1 cellular context compared by ENCODE assay signal in genomic region chr13:31161583-31162150, GRCh38.
TF ChIP-seq lines count a peak whose summit lies in the region.

TSS of gene HSPH1 (minus strand) at chr13:31161904. CDS start at chr13:31161582, 322 bp downstream.

TF ChIP-seq in HepG2, 621 proteins besides CTCF, POLR2A, EP300 and RAD21 (continued from another document and continues in another):
- TF ChIP-seq TERF1 (CRISPR knock-in tag; IDR thresholded peaks at IDR 0.05) (no peak), TARDBP (CRISPR knock-in tag; IDR thresholded peaks at IDR 0.05) (no peak; the same call in 1 of the 2 replicates), ZNF780A (CRISPR knock-in tag; IDR thresholded peaks at IDR 0.05) (no peak), ZNF205 (CRISPR knock-in tag; IDR thresholded peaks at IDR 0.05) (0 out of 2 replicates have a peak, but pooled peaks have one; percentile 20), PBX3 (CRISPR knock-in tag; IDR thresholded peaks at IDR 0.05; ENCODE audit: borderline replicate concordance) (no peak), TP53 (CRISPR knock-in tag; conservative IDR thresholded peaks at IDR 0.05) (no peak), ZHX1 (CRISPR knock-in tag; IDR thresholded peaks at IDR 0.05; ENCODE audit: low read depth) (no peak; the same call in 1 of the 2 replicates), ZIK1 (CRISPR knock-in tag; IDR thresholded peaks at IDR 0.05; ENCODE audit: borderline replicate concordance, low read depth) (0 out of 2 replicates have a peak, but pooled peaks have one; percentile 22), ZNF883 (CRISPR knock-in tag; IDR thresholded peaks at IDR 0.05; ENCODE audit: not compliant biosample characterization) (no peak), ZBTB34 (CRISPR knock-in tag; IDR thresholded peaks at IDR 0.05) (no peak), MZF1 (CRISPR knock-in tag; IDR thresholded peaks at IDR 0.05; ENCODE audit: borderline replicate concordance) (no peak), CBX1 (IDR thresholded peaks at IDR 0.05; ENCODE audit: low read depth) (no peak), ZC3H4 (CRISPR knock-in tag; IDR thresholded peaks at IDR 0.05; ENCODE audit: borderline replicate concordance) (no peak), ATAD3A (CRISPR knock-in tag; IDR thresholded peaks at IDR 0.05) (no peak; the same call in 1 of the 2 replicates), ZBTB42 (CRISPR knock-in tag; IDR thresholded peaks at IDR 0.05) (peak; percentile 83), RXRB (CRISPR knock-in tag; IDR thresholded peaks at IDR 0.05; ENCODE audit: borderline replicate concordance) (0 out of 2 replicates have a peak, but pooled peaks have one; percentile 17), THRA (CRISPR knock-in tag; IDR thresholded peaks at IDR 0.05; ENCODE audit: borderline replicate concordance) (no peak; the same call in 1 of the 2 replicates), ZBTB25 (CRISPR knock-in tag; IDR thresholded peaks at IDR 0.05) (peak; percentile 78), MTA1 (CRISPR knock-in tag; IDR thresholded peaks at IDR 0.05; ENCODE audit: borderline replicate concordance) (no peak), NAIF1 (CRISPR knock-in tag; IDR thresholded peaks at IDR 0.05; ENCODE audit: borderline replicate concordance) (no peak), ZNF530 (CRISPR knock-in tag; IDR thresholded peaks at IDR 0.05; ENCODE audit: low read depth) (no peak), MBNL3 (CRISPR knock-in tag; conservative IDR thresholded peaks at IDR 0.05) (no peak), ZSCAN30 (CRISPR knock-in tag; IDR thresholded peaks at IDR 0.05) (no peak), SCMH1 (CRISPR knock-in tag; IDR thresholded peaks at IDR 0.05; ENCODE audit: borderline replicate concordance) (no peak), ZFAT (CRISPR knock-in tag; conservative IDR thresholded peaks at IDR 0.05) (peak; percentile 72; the same call in 1 of the 2 replicates), SETDB1 (CRISPR knock-in tag; IDR thresholded peaks at IDR 0.05; ENCODE audit: borderline replicate concordance) (no peak), PRDM15 (CRISPR knock-in tag; IDR thresholded peaks at IDR 0.05) (no peak), REPIN1 (CRISPR knock-in tag; IDR thresholded peaks at IDR 0.05; ENCODE audit: borderline replicate concordance, low read depth) (peak; percentile 31; the same call in 1 of the 2 replicates), AFF4 (CRISPR knock-in tag; IDR thresholded peaks at IDR 0.05) (no peak), ZNF317 (CRISPR knock-in tag; IDR thresholded peaks at IDR 0.05) (0 out of 2 replicates have a peak, but pooled peaks have one; percentile 7), TEAD3 (CRISPR knock-in tag; optimal IDR thresholded peaks at IDR 0.05; ENCODE audit: borderline replicate concordance) (no peak), HIC2 (CRISPR knock-in tag; IDR thresholded peaks at IDR 0.05; ENCODE audit: low read depth) (no peak), HHEX (CRISPR knock-in tag; IDR thresholded peaks at IDR 0.05) (no peak), LCORL (IDR thresholded peaks at IDR 0.05) (no peak), LCORL (CRISPR knock-in tag; IDR thresholded peaks at IDR 0.05) (no peak), RFX3 (CRISPR knock-in tag; IDR thresholded peaks at IDR 0.05) (peak; percentile 97), ZNF704 (CRISPR knock-in tag; IDR thresholded peaks at IDR 0.05; ENCODE audit: borderline replicate concordance) (0 out of 2 replicates have a peak, but pooled peaks have one; percentile 48), SSRP1 (CRISPR knock-in tag; IDR thresholded peaks at IDR 0.05) (no peak)
